Comparison of ENCODE assay signal across 8 cellular contexts in the genomic region with DNA sequence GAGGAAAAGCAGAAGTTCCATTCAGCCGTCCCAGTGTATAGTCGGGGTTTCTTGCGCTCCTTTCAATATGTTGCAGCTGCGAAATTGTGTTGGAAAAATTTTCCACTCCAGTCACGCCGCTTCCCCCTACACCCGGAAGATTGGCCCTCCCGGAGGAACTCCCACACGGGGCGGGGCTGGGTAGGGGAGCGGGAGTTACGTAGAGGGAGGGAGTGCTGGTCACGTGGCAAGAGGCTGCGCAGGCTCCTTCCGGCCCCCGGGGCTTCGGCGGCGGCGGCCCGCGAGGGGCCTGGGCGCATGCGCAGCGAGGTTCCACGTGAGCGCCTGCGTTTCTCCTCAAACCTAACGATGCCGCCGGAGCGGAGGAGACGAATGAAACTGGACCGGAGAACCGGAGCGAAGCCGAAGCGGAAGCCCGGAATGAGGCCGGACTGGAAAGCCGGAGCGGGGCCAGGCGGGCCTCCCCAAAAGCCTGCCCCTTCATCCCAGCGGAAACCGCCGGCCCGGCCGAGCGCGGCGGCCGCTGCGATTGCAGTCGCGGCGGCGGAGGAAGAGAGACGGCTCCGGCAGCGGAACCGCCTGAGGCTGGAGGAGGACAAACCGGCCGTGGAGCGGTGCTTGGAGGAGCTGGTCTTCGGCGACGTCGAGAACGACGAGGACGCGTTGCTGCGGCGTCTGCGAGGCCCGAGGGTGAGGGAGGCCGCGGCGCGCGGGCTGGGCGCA. TPM values are rescaled to one million over a fixed set of nuclear protein-coding genes. Genes with fewer than 3 reads are reported as not detected.
A peak's percentile ranks its signal among the peaks of the same experiment; 100 is the strongest.
DNase-seq lines count a peak whose midpoint lies in the region; ATAC-seq, FAIRE-seq and TF ChIP-seq lines count a peak whose summit lies in the region.

A gene (plus strand): TSS at position 310 of the 723 bp plus-strand sequence. CDS start 39 bp downstream, at position 349.

- H4K20me1 ChIP-seq in SU-DHL-6 (ENCODE audit: low read depth, low read length): no peaks in the 10 kb centered on the region; the same call in 1 of the 2 replicates

- peak within 1 kb of the TSS; percentile 80 for H3K4me3 ChIP-seq in GM12875 (ENCODE audit: low read depth, low read length)
- peak within 1 kb of the TSS; percentile 81 for H3K4me3 ChIP-seq in SU-DHL-6 (ENCODE audit: insufficient read depth, low read length, poor library complexity, severe bottlenecking)
- H3K4me3 ChIP-seq in pancreas: peak within 1 kb of the TSS; percentile 76 to 91 (median 88)
- peak within 1 kb of the TSS; percentile 55 to 93 (median 85) for H3K4me3 ChIP-seq in thyroid gland (replicated peaks in 1 of 3)

- H3K36me3 ChIP-seq in SU-DHL-6 (ENCODE audit: low read length): peaks cover 11% of the 10 kb centered on the region
- peaks cover 0 to under 1% (median 0%) of the 10 kb centered on the region in 3 donors for H3K36me3 ChIP-seq in pancreas
- no peaks in the 10 kb centered on the region for H3K36me3 ChIP-seq in thyroid gland

- no peaks in the 10 kb centered on the region for H3K27me3 ChIP-seq in SU-DHL-6 (ENCODE audit: low read length)
- H3K27me3 ChIP-seq in pancreas: no peaks in the 10 kb centered on the region
- H3K27me3 ChIP-seq in thyroid gland: no peaks in the 10 kb centered on the region

- peak within 1 kb of the TSS; percentile 39 for H2AFZ ChIP-seq in SU-DHL-6 (ENCODE audit: low read depth, low read length, severe bottlenecking)

- DNase-seq in NCI-H1417 (lab: John Stamatoyannopoulos, UW) (peak; percentile 97 to 99 (median 99)), Right ventricle myocardium superior (peak; percentile 97), pancreas (peak; percentile 96 to 99 (median 98)), thyroid gland (peak; percentile 96 to 97)
- DNase-seq in activated naive CD8-positive, alpha-beta T cell treated with anti-CD3 and anti-CD28 coated beads, Interleukin-2, amount 10 ng/mL, durations not matched to agents 7 days and 5 days: peak; percentile 96

- peak within 1 kb of the TSS; percentile 86 for H3K9ac ChIP-seq in SU-DHL-6 (ENCODE audit: low read length)

- H3K36me3 Mint-ChIP-seq in activated naive CD8-positive, alpha-beta T cell treated with anti-CD3 and anti-CD28 coated beads, Interleukin-2, amount 10 ng/mL, durations not matched to agents 7 days and 5 days: peaks cover 15% of the 10 kb centered on the region

- H3K4me2 ChIP-seq in SU-DHL-6 (ENCODE audit: low read depth, low read length, poor library complexity, severe bottlenecking): peak within 1 kb of the TSS; percentile 73

- POLR2A ChIA-PET in activated naive CD8-positive, alpha-beta T cell treated with anti-CD3 and anti-CD28 coated beads, Interleukin-2, amount 10 ng/mL, durations not matched to agents 7 days and 5 days (lab: Charles Lee): interaction anchor here (0.9 to 1.7 kb wide), 6 partner anchors 21 to 395 kb away, joined by 3 to 5 read pairs (median 3); a partner anchor contains a TSS

- H3K27ac ChIP-seq in SU-DHL-6 (ENCODE audit: low read depth, low read length): peak within 1 kb of the TSS; percentile 80
- H3K27ac ChIP-seq in pancreas: peak within 1 kb of the TSS; percentile 94 to 98 (median 97)
- peak within 1 kb of the TSS; percentile 96 to 99 (median 99) for H3K27ac ChIP-seq in thyroid gland

- H3F3A ChIP-seq in SU-DHL-6 (ENCODE audit: insufficient read depth): peaks cover 8% of the 10 kb centered on the region; the same call in 1 of the 2 replicates

- H3K9me2 ChIP-seq in SU-DHL-6 (replicated peaks; ENCODE audit: insufficient read depth, low read length): no peaks in the 10 kb centered on the region

- no peak for FAIRE-seq in pancreas (lab: Jason Lieb, UNC)

- peaks cover 93% of the 10 kb centered on the region for H3K79me2 ChIP-seq in SU-DHL-6 (ENCODE audit: insufficient read depth, low read length)

- peak within 1 kb of the TSS; percentile 95 for H3K27ac Mint-ChIP-seq in activated naive CD8-positive, alpha-beta T cell treated with anti-CD3 and anti-CD28 coated beads, Interleukin-2, amount 10 ng/mL, durations not matched to agents 7 days and 5 days

- peak within 1 kb of the TSS; percentile 87 for H3K4me3 Mint-ChIP-seq in activated naive CD8-positive, alpha-beta T cell treated with anti-CD3 and anti-CD28 coated beads, Interleukin-2, amount 10 ng/mL, durations not matched to agents 7 days and 5 days

- intact Hi-C loops in Right ventricle myocardium superior (cut with DNase I) (no loop called here), pancreas (cut with DNase I) (no loop called here), thyroid gland (cut with DNase I) (loop anchor here (5.0 kb wide), 1 partner anchor 93 kb away; a partner anchor contains a TSS)

- no peaks in the 10 kb centered on the region for H3K27me3 Mint-ChIP-seq in activated naive CD8-positive, alpha-beta T cell treated with anti-CD3 and anti-CD28 coated beads, Interleukin-2, amount 10 ng/mL, durations not matched to agents 7 days and 5 days

- H3K9me3 Mint-ChIP-seq in activated naive CD8-positive, alpha-beta T cell treated with anti-CD3 and anti-CD28 coated beads, Interleukin-2, amount 10 ng/mL, durations not matched to agents 7 days and 5 days: no peaks in the 10 kb centered on the region

- WGBS in pancreas, 2 donors: 0% methylated on average over 76 to 82 of the region's 82 CpGs
- 1% methylated on average over 38 to 43 of the region's 82 CpGs for WGBS in thyroid gland, 2 donors

- peaks cover 42% of the 10 kb centered on the region for H3K4me1 Mint-ChIP-seq in activated naive CD8-positive, alpha-beta T cell treated with anti-CD3 and anti-CD28 coated beads, Interleukin-2, amount 10 ng/mL, durations not matched to agents 7 days and 5 days

- H3K4me1 ChIP-seq in pancreas: peaks cover 11 to 43% (median 34%) of the 10 kb centered on the region in 3 donors
- H3K4me1 ChIP-seq in thyroid gland: peaks cover 26 to 28% of the 10 kb centered on the region in 2 donors

- no peak for TF ChIP-seq CTCF in GM12875 (IDR thresholded peaks at IDR 0.05; ENCODE audit: borderline replicate concordance, insufficient read depth, low read depth, low read length)
- TF ChIP-seq CTCF in SU-DHL-6 (IDR thresholded peaks at IDR 0.05; ENCODE audit: insufficient read depth, low read length, poor library complexity, severe bottlenecking): no peak
- no peak for TF ChIP-seq CTCF in pancreas (IDR thresholded peaks at IDR 0.05)
- peak in 1 of 6 experiments; percentile 18 for TF ChIP-seq CTCF in thyroid gland (IDR thresholded peaks at IDR 0.05)

- ATAC-seq in HG02763 (IDR thresholded peaks at IDR 0.05; ENCODE audit: unreplicated experiment): peak; percentile 72
- peak; percentile 81 for ATAC-seq in activated naive CD8-positive, alpha-beta T cell treated with anti-CD3 and anti-CD28 coated beads, Interleukin-2, amount 10 ng/mL, durations not matched to agents 7 days and 5 days (ENCODE audit: low read depth)
- ATAC-seq in Right ventricle myocardium superior (ENCODE audit: poor library complexity): peak; percentile 96
- peak; percentile 91 to 97 (median 93) for ATAC-seq in pancreas

- peak in 1 of 2 donors; percentile 64 for TF ChIP-seq POLR2A in thyroid gland (IDR thresholded peaks at IDR 0.05)

- H3K9me3 ChIP-seq in SU-DHL-6 (ENCODE audit: insufficient read depth, low read length): no peaks in the 10 kb centered on the region
- no peaks in the 10 kb centered on the region for H3K9me3 ChIP-seq in pancreas
- H3K9me3 ChIP-seq in thyroid gland: no peaks in the 10 kb centered on the region

RNA-seq across cellular contexts. Expression of the gene that starts here (rescaled TPM):
- total RNA-seq in activated naive CD8-positive, alpha-beta T cell treated with anti-CD3 and anti-CD28 coated beads, Interleukin-2, amount 10 ng/mL, durations not matched to agents 7 days and 5 days: 10 to 100 TPM; 36.7 to 41.0 TPM
- 8.0 TPM for total RNA-seq in Right ventricle myocardium superior
- 10 to 100 TPM in 5 of 6 donors, 1 to 10 TPM in 1; 9.9 to 18.3 (median 13.9) TPM for total RNA-seq in pancreas
- polyA plus RNA-seq in pancreas: 10 to 100 TPM in 1 of 2 donors, 1 to 10 TPM in 1; 8.8 to 20.8 TPM
- 10 to 100 TPM; 35.6 to 43.5 (median 38.6) TPM for total RNA-seq in thyroid gland

Comparison
In these comparisons a context has a peak if more than half of its experiments do, and no peak if none do; other contexts are left out.
1. Peak in every context shown above with its lines: DNase-seq, ATAC-seq, H3K4me3 ChIP-seq and H3K27ac ChIP-seq.